32 cellular contexts compared by ENCODE assay signal in genomic region chr4:158840131-158840530, GRCh38.
"Had no signal": no experiment of that assay in that cellular context is flagged by ENCODE, and none has a peak within 500 bp of the region (broad histone marks: within the 10 kb centered on the region; RNA-seq: fewer than 3 reads in every experiment).

No MANE protein-coding gene starts in this region.

- DNase-seq: activated CD4-positive, alpha-beta T cell treated with anti-CD3 and anti-CD28 coated beads for 36 hours; activated CD4-positive, alpha-beta T cell treated with anti-CD3 and anti-CD28 coated beads, Interleukin-2, amount 10 ng/mL, durations not matched to agents 24 days and 14 days; activated CD4-positive, alpha-beta T cell treated with anti-CD3 and anti-CD28 coated beads, Interleukin-2, amount 50 U/mL, for 48 hours; activated CD4-positive, CD25-positive, alpha-beta regulatory T cell; activated CD4-positive, CD25-positive, alpha-beta regulatory T cell treated with anti-CD3 and anti-CD28 coated beads, Interleukin-2, amount 50 U/mL, for 72 hours; activated CD8-positive, alpha-beta memory T cell treated with anti-CD3 and anti-CD28 coated beads for 24 hours; activated CD8-positive, alpha-beta T cell treated with anti-CD3 and anti-CD28 coated beads for 36 hours; activated effector memory CD4-positive, alpha-beta T cell treated with Interleukin-2 at 50 U/mL for 16 hours; activated gamma-delta T cell treated with Interleukin-2 at 50 U/mL for 16 hours; activated naive CD4-positive, alpha-beta T cell treated with anti-CD3 and anti-CD28 coated beads, Interleukin-2, amount 50 U/mL, for 16 hours; activated naive CD4-positive, alpha-beta T cell treated with Interleukin-2 at 50 U/mL for 16 hours; activated T-cell treated with anti-CD3 and anti-CD28 coated beads, Interleukin-2, amount 50 U/mL, for 4 hours; amniotic stem cell; aorta; body of pancreas; caudate nucleus; effector CD8-positive, alpha-beta T cell; esophagus squamous epithelium; foreskin melanocyte; head of caudate nucleus; SW 1271; T-cell; T1000 had no signal

- H3K4me3 ChIP-seq: body of pancreas, esophagus squamous epithelium, gastroesophageal sphincter had no signal

- H3K27ac Mint-ChIP-seq: activated CD4-positive, alpha-beta T cell treated with anti-CD3 and anti-CD28 coated beads for 36 hours; activated CD4-positive, alpha-beta T cell treated with anti-CD3 and anti-CD28 coated beads, Interleukin-2, amount 10 ng/mL, durations not matched to agents 24 days and 14 days; activated CD8-positive, alpha-beta T cell treated with anti-CD3 and anti-CD28 coated beads for 36 hours; activated naive CD8-positive, alpha-beta T cell; activated T-helper 17 cell treated with anti-CD3 and anti-CD28 coated beads, Interleukin-2, amount 50 U/mL, for 72 hours; T-cell; T-helper 1 cell treated with Interleukin-12 subunit alpha and Interleukin-12 subunit beta and Interleukin-4 antibody, amounts not matched to agents 30 μg/mL and 1 μg/mL, for 36 hours; T-helper 2 cell treated with Interferon-gamma antibody and Interleukin-4, amounts not matched to agents 5 μg/mL and 100 μg/mL, for 36 hours had no signal

- H3K4me1 Mint-ChIP-seq: activated CD4-positive, alpha-beta T cell treated with anti-CD3 and anti-CD28 coated beads for 36 hours; activated T-helper 17 cell treated with anti-CD3 and anti-CD28 coated beads, Interleukin-2, amount 50 U/mL, for 72 hours; T-cell had no signal

- H3K27ac ChIP-seq: body of pancreas, epithelial cell of prostate, esophagus squamous epithelium, gastroesophageal sphincter had no signal

- H3K9me3 ChIP-seq: body of pancreas, esophagus squamous epithelium, gastroesophageal sphincter had no signal

- H3K9me3 Mint-ChIP-seq: activated CD4-positive, alpha-beta T cell treated with anti-CD3 and anti-CD28 coated beads, Interleukin-2, amount 10 ng/mL, durations not matched to agents 24 days and 14 days; activated CD8-positive, alpha-beta T cell treated with anti-CD3 and anti-CD28 coated beads for 36 hours; activated T-cell treated with anti-CD3 and anti-CD28 coated beads, Interleukin-2, amount 50 U/mL, for 4 hours; activated T-helper 17 cell treated with anti-CD3 and anti-CD28 coated beads, Interleukin-2, amount 50 U/mL, for 72 hours; T-cell; T-helper 1 cell treated with Interleukin-12 subunit alpha and Interleukin-12 subunit beta and Interleukin-4 antibody, amounts not matched to agents 30 μg/mL and 1 μg/mL, for 36 hours; T-helper 2 cell treated with Interferon-gamma antibody and Interleukin-4, amounts not matched to agents 5 μg/mL and 100 μg/mL, for 36 hours had no signal

- ATAC-seq: activated CD4-positive, alpha-beta T cell treated with anti-CD3 and anti-CD28 coated beads for 36 hours; activated CD8-positive, alpha-beta T cell treated with anti-CD3 and anti-CD28 coated beads for 36 hours; activated T-cell treated with anti-CD3 and anti-CD28 coated beads, Interleukin-2, amount 50 U/mL, for 4 hours; activated T-helper 17 cell treated with anti-CD3 and anti-CD28 coated beads, Interleukin-2, amount 50 U/mL, for 72 hours; body of pancreas; gastroesophageal sphincter; T-cell had no signal

- H3K27me3 Mint-ChIP-seq: activated CD4-positive, alpha-beta T cell treated with anti-CD3 and anti-CD28 coated beads for 36 hours; activated CD4-positive, alpha-beta T cell treated with anti-CD3 and anti-CD28 coated beads, Interleukin-2, amount 10 ng/mL, durations not matched to agents 24 days and 14 days; activated CD8-positive, alpha-beta T cell treated with anti-CD3 and anti-CD28 coated beads for 36 hours; activated naive CD8-positive, alpha-beta T cell; activated T-helper 17 cell treated with anti-CD3 and anti-CD28 coated beads, Interleukin-2, amount 50 U/mL, for 72 hours; T-cell had no signal

- H3K4me1 ChIP-seq: esophagus squamous epithelium had no signal

- H3K4me3 Mint-ChIP-seq: activated CD4-positive, alpha-beta T cell treated with anti-CD3 and anti-CD28 coated beads for 36 hours; activated CD4-positive, alpha-beta T cell treated with anti-CD3 and anti-CD28 coated beads, Interleukin-2, amount 10 ng/mL, durations not matched to agents 24 days and 14 days; activated CD8-positive, alpha-beta T cell treated with anti-CD3 and anti-CD28 coated beads for 36 hours; activated naive CD8-positive, alpha-beta T cell; activated T-cell treated with anti-CD3 and anti-CD28 coated beads, Interleukin-2, amount 50 U/mL, for 4 hours; activated T-helper 17 cell treated with anti-CD3 and anti-CD28 coated beads, Interleukin-2, amount 50 U/mL, for 72 hours; T-cell; T-helper 1 cell treated with Interleukin-12 subunit alpha and Interleukin-12 subunit beta and Interleukin-4 antibody, amounts not matched to agents 30 μg/mL and 1 μg/mL, for 36 hours; T-helper 2 cell treated with Interferon-gamma antibody and Interleukin-4, amounts not matched to agents 5 μg/mL and 100 μg/mL, for 36 hours had no signal

- FAIRE-seq: colon, endometrium, endothelial cell of umbilical vein had no signal
